In the genomic region with DNA sequence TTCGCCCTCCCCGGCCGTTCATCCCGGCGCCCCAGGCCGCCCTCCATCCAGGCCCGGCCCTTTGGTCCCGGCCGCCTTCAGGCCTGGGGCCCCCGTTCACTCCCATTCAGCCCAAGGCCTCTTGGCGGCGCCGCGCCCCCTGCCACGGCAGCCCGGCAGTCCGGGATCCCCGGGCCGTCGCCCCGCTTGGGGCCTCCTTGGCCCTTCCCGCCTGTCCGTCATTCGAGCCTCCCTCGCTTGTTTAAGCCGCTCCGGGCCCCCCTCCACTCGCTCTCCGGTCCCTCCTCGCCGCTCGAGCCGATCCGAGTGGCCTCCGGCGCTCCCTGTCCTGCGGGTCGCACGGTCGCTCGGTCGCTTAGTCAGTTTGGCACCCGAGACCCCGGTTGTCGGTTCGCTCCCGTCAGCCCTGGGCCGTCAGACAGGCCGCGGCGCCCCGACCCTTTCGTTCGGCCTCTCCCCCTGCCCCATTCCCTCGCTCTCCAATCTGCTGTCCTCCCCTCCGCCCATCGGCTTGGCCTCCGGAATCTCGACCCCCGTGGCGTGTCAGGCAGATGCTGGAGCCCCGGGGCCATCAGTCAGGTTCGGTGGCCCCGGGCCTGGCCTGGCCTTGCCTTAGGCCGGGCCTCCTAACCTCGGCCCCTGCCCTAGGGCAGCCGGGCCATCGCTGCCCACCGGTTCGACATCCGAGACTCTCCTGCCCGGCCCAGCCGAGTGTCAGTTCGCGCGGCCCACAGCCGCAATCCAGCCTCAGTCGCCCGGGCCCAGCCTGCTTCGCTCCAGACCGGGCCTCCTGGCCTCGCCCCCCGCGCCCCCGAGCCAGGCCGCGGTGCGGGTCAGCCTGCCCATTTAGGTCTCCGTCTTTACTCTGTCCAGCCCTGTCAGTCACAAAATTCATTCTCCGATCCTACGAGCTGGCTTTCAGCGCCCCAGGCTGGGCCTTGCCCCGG, we compare ENCODE assay signal across 8 cellular contexts. TPM values are rescaled to one million over a fixed set of nuclear protein-coding genes. Genes with fewer than 3 reads are reported as not detected.
DNase-seq lines count a peak whose midpoint lies in the region; ATAC-seq and TF ChIP-seq lines count a peak whose summit lies in the region.

No MANE protein-coding gene starts in this region.

- no peaks in the 10 kb centered on the region for H4K20me1 ChIP-seq in mammary epithelial cell (ENCODE audit: insufficient read depth, low read length)

- H3K36me3 ChIP-seq in Caco-2 (ENCODE audit: control insufficient read depth, insufficient read depth, low read length) = no peaks in the 10 kb centered on the region
- peaks cover 34% of the 10 kb centered on the region for H3K36me3 ChIP-seq in WERI-Rb-1
- peaks cover 4% of the 10 kb centered on the region for H3K36me3 ChIP-seq in mammary epithelial cell (ENCODE audit: insufficient read depth, low read length)
- H3K36me3 ChIP-seq in spleen = peaks cover 0 to 14% (median 5%) of the 10 kb centered on the region in 6 donors

- no TSS peak for BruUV-seq in Caco-2 (replicated peaks; lab: Mats Ljungman, UMichigan)
- BruUV-seq in mammary epithelial cell (replicated peaks; lab: Mats Ljungman, UMichigan) = no TSS peak

- H3K27me3 ChIP-seq in Caco-2 (replicated peaks; ENCODE audit: control insufficient read depth, insufficient read depth, low read length) = no peaks in the 10 kb centered on the region
- H3K27me3 ChIP-seq in WERI-Rb-1 (ENCODE audit: insufficient read depth, low read depth, severe bottlenecking) = no peaks in the 10 kb centered on the region
- H3K27me3 ChIP-seq in mammary epithelial cell (ENCODE audit: insufficient read depth, low read length) = no peaks in the 10 kb centered on the region
- no peaks in the 10 kb centered on the region for H3K27me3 ChIP-seq in spleen (replicated peaks in 1 of 7)

- H3K27ac ChIP-seq in WERI-Rb-1 (peak overlapping the region; percentile 99), mammary epithelial cell (ENCODE audit: insufficient read depth, low read depth, low read length) (peak overlapping the region; percentile 92), spleen (peak overlapping the region; percentile 78 to 97 (median 96))

- peak overlapping the region; percentile 88 for H3K4me2 ChIP-seq in mammary epithelial cell (ENCODE audit: insufficient read depth, low read depth, low read length)

- in situ Hi-C loops in mammary epithelial cell (cut with MboI; ENCODE audit: low sequenced_read_pairs in 2 of 2) = no loop called here

- CTCF ChIA-PET in Caco-2 (lab: Charles Lee) (interaction anchor here (0.9 to 1.0 kb wide), 2 partner anchors 17 to 55 kb away, joined by 3 read pairs; partner anchors contain the start of gene RAD54L), mammary epithelial cell (lab: Charles Lee; ENCODE audit: low non-redundant PET) (no interaction called here)

- H3K9ac ChIP-seq in mammary epithelial cell (ENCODE audit: insufficient read depth, low read length) = peak overlapping the region; percentile 85

- H3K4me3 Mint-ChIP-seq in Caco-2 (ENCODE audit: unreplicated experiment) = peak overlapping the region; percentile 98

- peak overlapping the region; percentile 87 for H2AFZ ChIP-seq in mammary epithelial cell (ENCODE audit: low read depth, low read length)

- POLR2A ChIA-PET in Caco-2 (lab: Charles Lee) = interaction anchor here (0.5 to 1.6 kb wide), 4 partner anchors 17 to 55 kb away, joined by 3 to 10 read pairs (median 4); partner anchors contain the start of genes NSUN4 and RAD54L

- peak overlapping the region; percentile 52 for H3K4me3 ChIP-seq in Caco-2 (ENCODE audit: low read depth, low read length)
- peak overlapping the region; percentile 98 for H3K4me3 ChIP-seq in WERI-Rb-1 (ENCODE audit: low read depth, low read length)
- peak overlapping the region; percentile 69 to 98 (median 94) for H3K4me3 ChIP-seq in mammary epithelial cell (replicated peaks in 1 of 3; ENCODE audit: insufficient read depth in 1 of 3, low read depth in 2 of 3, low read length in 3 of 3)
- peak overlapping the region; percentile 48 to 89 (median 78) for H3K4me3 ChIP-seq in spleen

- TF ChIP-seq POLR2A in spleen (IDR thresholded peaks at IDR 0.05) = no peak

- dilution Hi-C loops in mammary epithelial cell (cut with HindIII; ENCODE audit: low sequenced_read_pairs) = no loop called here

- WGBS in mammary epithelial cell (ENCODE audit: low coverage, missing lambda C conversion rate) = 0% methylated on average over 23 of the region's 93 CpGs
- WGBS in spleen, 5 donors = 0 to 1% (median 1%) methylated on average over 31 to 93 of the region's 93 CpGs

- peak; percentile 18 for ATAC-seq in GM19452 (IDR thresholded peaks at IDR 0.05; ENCODE audit: unreplicated experiment)

- intact Hi-C loops in Caco-2 (cut with micrococcal nuclease; ENCODE audit: unreplicated experiment) (loop anchor here (2.0 kb wide), 2 partner anchors 38 to 46 kb away; partner anchors contain the start of gene NSUN4), mammary epithelial cell (cut with micrococcal nuclease) (loop anchor here (2.0 kb wide), 3 partner anchors 38 to 122 kb away; partner anchors contain the start of gene NSUN4), spleen (cut with DNase I; ENCODE audit: low total_unique reads) (loop anchor here (5.0 kb wide), 2 partner anchors 40 to 55 kb away; partner anchors contain the start of genes NSUN4 and RAD54L)

- peaks cover 48% of the 10 kb centered on the region for H3K36me3 Mint-ChIP-seq in Caco-2 (ENCODE audit: insufficient read depth, unreplicated experiment)

- peaks cover 95% of the 10 kb centered on the region for H3K79me2 ChIP-seq in mammary epithelial cell (ENCODE audit: insufficient read depth, low read length)

- peak overlapping the region; percentile 97 for H3K27ac Mint-ChIP-seq in Caco-2 (ENCODE audit: unreplicated experiment)

- peak; percentile 58 to 76 for DNase-seq in Caco-2
- peak; percentile 53 for DNase-seq in HuH-7.5 (ENCODE audit: low spot score)
- DNase-seq in WERI-Rb-1 = peak; percentile 59
- DNase-seq in mammary epithelial cell = peak; percentile 31
- peak; percentile 44 for DNase-seq in inferior parietal cortex (ENCODE audit: extremely low spot score)
- DNase-seq in spleen = peak; percentile 92
- DNase-seq in kidney glomerular epithelial cell (lab: John Stamatoyannopoulos, UW) = no peak

- H3K4me1 ChIP-seq in Caco-2 (peaks cover 13% of the 10 kb centered on the region), mammary epithelial cell (ENCODE audit: insufficient read depth, low read length) (peaks cover 20% of the 10 kb centered on the region), spleen (peaks cover 26 to 78% (median 55%) of the 10 kb centered on the region in 6 donors)

- H3K4me1 Mint-ChIP-seq in Caco-2 (ENCODE audit: low read depth, unreplicated experiment) = peaks cover 14% of the 10 kb centered on the region

- TF ChIP-seq CTCF in Caco-2 (IDR thresholded peaks at IDR 0.05; ENCODE audit: insufficient read depth in 1 of 2, low read depth in 1 of 2, low read length in 1 of 2, severe bottlenecking in 1 of 2, unreplicated experiment in 1 of 2) (peak in 1 of 2 experiments; percentile 49), WERI-Rb-1 (IDR thresholded peaks at IDR 0.05; ENCODE audit: low read depth, low read length) (peak; percentile 36; the same call in 1 of the 2 replicates), mammary epithelial cell (conservative IDR thresholded peaks at IDR 0.05 in 1 of 2, IDR thresholded peaks at IDR 0.05 in 1 of 2; ENCODE audit: extremely low read depth in 1 of 2, insufficient read depth in 1 of 2, low read depth in 1 of 2, low read length in 2 of 2) (peak in 1 of 2 donors; percentile 21), spleen (IDR thresholded peaks at IDR 0.05 in 8 of 11, conservative IDR thresholded peaks at IDR 0.05 in 3 of 11) (peak in 10 of 11 experiments; percentile 11 to 59 (median 38))

- no peaks in the 10 kb centered on the region for H3K9me3 Mint-ChIP-seq in Caco-2 (ENCODE audit: unreplicated experiment)

- H3K9me3 ChIP-seq in Caco-2 (no peaks in the 10 kb centered on the region), WERI-Rb-1 (ENCODE audit: severe bottlenecking) (no peaks in the 10 kb centered on the region), mammary epithelial cell (replicated peaks; ENCODE audit: insufficient read depth, low read length) (no peaks in the 10 kb centered on the region), spleen (no peaks in the 10 kb centered on the region)

- no peaks in the 10 kb centered on the region for H3K27me3 Mint-ChIP-seq in Caco-2 (ENCODE audit: insufficient read depth, unreplicated experiment)

RNA-seq across cellular contexts. Expression of gene LRRC41, which starts 1.1 kb away (rescaled TPM):
- total RNA-seq in Caco-2 (2022) (41.7 and 43.5 TPM in 2 replicates), mammary epithelial cell (100 to 1,000 TPM in 1 of 2 donors, 10 to 100 TPM in 1; 76.7 to 103 TPM), spleen (10 to 100 TPM; 38.2 to 57.2 (median 47.6) TPM)
- polyA plus RNA-seq in mammary epithelial cell (54.8 TPM), spleen (10 to 100 TPM; 13.3 to 24.3 (median 16.5) TPM)
- 56.1 TPM for polyA minus RNA-seq in mammary epithelial cell

RNA-seq across cellular contexts. Expression of gene UQCRH, which starts 1.1 kb away (rescaled TPM):
- 277 and 320 TPM in 2 replicates for total RNA-seq in Caco-2 (2022)
- 100 to 1,000 TPM; 233 to 275 TPM for total RNA-seq in mammary epithelial cell
- 677 TPM for polyA plus RNA-seq in mammary epithelial cell
- 81.2 TPM for polyA minus RNA-seq in mammary epithelial cell
- total RNA-seq in spleen = 100 to 1,000 TPM; 106 to 386 (median 149) TPM
- 100 to 1,000 TPM; 421 to 545 (median 474) TPM for polyA plus RNA-seq in spleen

RNA-seq across cellular contexts. Expression of gene NSUN4, which starts 38.2 kb away (rescaled TPM):
- total RNA-seq in Caco-2 (2022) (21.4 and 21.8 TPM in 2 replicates), mammary epithelial cell (10 to 100 TPM; 28.2 to 29.0 TPM), spleen (10 to 100 TPM; 24.8 to 35.2 (median 28.0) TPM)
- polyA plus RNA-seq in mammary epithelial cell (24.5 TPM), spleen (10 to 100 TPM in 1 of 3 donors, 1 to 10 TPM in 2; 7.2 to 14.6 (median 7.6) TPM)
- polyA minus RNA-seq in mammary epithelial cell = 96.1 TPM

RNA-seq across cellular contexts. Expression of gene RAD54L, which starts 54.8 kb away (rescaled TPM):
- 29.1 and 30.6 TPM in 2 replicates for total RNA-seq in Caco-2 (2022)
- total RNA-seq in mammary epithelial cell = 10 to 100 TPM in 1 of 2 donors, 1 to 10 TPM in 1; 1.2 to 14.3 TPM
- polyA plus RNA-seq in mammary epithelial cell = 10.5 TPM
- polyA minus RNA-seq in mammary epithelial cell = 17.6 TPM
- 1 to 10 TPM; 2.4 to 9.2 (median 2.9) TPM for total RNA-seq in spleen
- polyA plus RNA-seq in spleen = 1 to 10 TPM; 2.9 to 4.1 (median 2.9) TPM
